In genomic region chr7:101564778-101565211, GRCh38 we compare ENCODE assay signal across 1 cellular context.
TF ChIP-seq lines count a peak whose summit lies in the region.

No MANE protein-coding gene starts in this region.

TF ChIP-seq in GM23338, 12 proteins besides CTCF, POLR2A, EP300 and RAD21 (continued from another document):
- TF ChIP-seq ETS1 (IDR thresholded peaks at IDR 0.05) (no peak), STAT1 (IDR thresholded peaks at IDR 0.05; ENCODE audit: unreplicated experiment) (no peak), ZNF114 (CRISPR knock-in tag; IDR thresholded peaks at IDR 0.05) (no peak), CREB1 (CRISPR knock-in tag; IDR thresholded peaks at IDR 0.05; ENCODE audit: low read depth) (no peak), JUNB (IDR thresholded peaks at IDR 0.05; ENCODE audit: unreplicated experiment) (no peak)
